ENCODE assay signal across 7 cellular contexts in the genomic region with DNA sequence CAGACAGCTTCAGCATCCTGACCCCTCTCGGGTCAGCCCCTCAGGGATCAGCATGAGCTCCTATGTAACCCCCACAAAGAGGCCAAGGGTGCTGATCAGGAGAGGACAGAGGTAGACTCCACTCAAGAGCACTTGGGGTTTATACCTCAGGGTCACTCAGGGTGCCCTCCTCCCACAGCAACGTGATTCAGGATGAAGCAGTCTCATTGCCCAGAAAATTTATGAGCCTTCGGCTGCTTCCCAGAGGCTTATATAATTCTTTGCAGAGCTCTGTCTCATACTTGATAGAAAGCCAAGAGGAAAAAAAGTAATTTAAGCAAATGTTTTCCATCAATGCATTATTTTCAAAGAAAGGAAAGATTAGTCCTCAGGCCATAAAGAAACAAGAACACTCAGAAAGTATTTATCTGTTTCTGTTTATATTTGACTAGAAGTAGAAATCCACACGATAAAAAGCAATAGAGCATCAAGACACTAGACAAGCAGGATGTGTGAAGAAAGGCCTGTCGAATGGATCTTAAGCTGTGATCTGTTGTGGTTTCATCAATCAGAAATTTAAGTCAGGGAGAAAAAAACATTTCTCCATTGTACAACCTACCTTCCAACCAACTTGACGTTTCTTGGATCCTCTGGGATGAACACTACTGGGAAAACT.
DNase-seq lines count a peak whose midpoint lies in the region; TF ChIP-seq lines count a peak whose summit lies in the region.
"Not testable (repeated sequence)": the region's sequence is repeated elsewhere in the genome, so short reads cannot be mapped to it uniquely, and the experiment has no call there.

No MANE protein-coding gene starts in this region.

- H2AFZ ChIP-seq in PC-9; osteoblast (ENCODE audit: low read length): not testable (repeated sequence)

- POLR2A ChIA-PET in PC-9 (lab: Charles Lee; ENCODE audit: unreplicated experiment), result not testable (repeated sequence)

- intact Hi-C loops in PC-9 (cut with micrococcal nuclease; ENCODE audit: unreplicated experiment), result not testable (repeated sequence)

- in situ Hi-C loops in astrocyte of the spinal cord (cut with HindIII; ENCODE audit: low sequenced_read_pairs), result not testable (repeated sequence)

- H3K27me3 ChIP-seq in BLaER1 treated with 17β-estradiol and CSF1 and Interleukin-3, amounts not matched to agents 10 nM and 100 nM; PC-9 (ENCODE audit: insufficient read depth, low read depth); osteoblast (ENCODE audit: insufficient read depth, low read length): not testable (repeated sequence)

- TF ChIP-seq CTCF in HFF-Myc (IDR thresholded peaks at IDR 0.05; ENCODE audit: low read depth, low read length, missing control alignments); PC-9 (conservative IDR thresholded peaks at IDR 0.05); astrocyte of the spinal cord (IDR thresholded peaks at IDR 0.05; ENCODE audit: low read depth, low read length); fibroblast of mammary gland (conservative IDR thresholded peaks at IDR 0.05; ENCODE audit: control insufficient read depth, insufficient read depth, low read depth, low read length); osteoblast (IDR thresholded peaks at IDR 0.05; ENCODE audit: extremely low read depth, low read depth, low read length): not testable (repeated sequence)

- H3K4me2 ChIP-seq in BLaER1 treated with 17β-estradiol and CSF1 and Interleukin-3, amounts not matched to agents 10 nM and 100 nM, result peak overlapping the region in 7 of 11 experiments; percentile 37 to 53 (median 42); a peak in 12 of 22 replicates
- H3K4me2 ChIP-seq in PC-9; osteoblast (ENCODE audit: insufficient read depth, low read length): not testable (repeated sequence)

- peaks cover 34% of the 10 kb centered on the region for H3F3A ChIP-seq in PC-9 (ENCODE audit: insufficient read depth, low read depth)

- H3K79me2 ChIP-seq in PC-9 (ENCODE audit: low read depth); osteoblast (ENCODE audit: insufficient read depth, low read length): not testable (repeated sequence)

- H3K9me3 ChIP-seq in BLaER1 treated with 17β-estradiol and CSF1 and Interleukin-3, amounts not matched to agents 10 nM and 100 nM (replicated peaks in 1 of 11); PC-9 (ENCODE audit: insufficient read depth, low read depth); osteoblast (ENCODE audit: low read depth, low read length): not testable (repeated sequence)

- H3K9ac ChIP-seq in BLaER1 treated with 17β-estradiol and CSF1 and Interleukin-3, amounts not matched to agents 10 nM and 100 nM, result not testable (repeated sequence)

- H3K9me2 ChIP-seq in PC-9 (ENCODE audit: insufficient read depth), result not testable (repeated sequence)

- BruUV-seq in PC-9 (replicated peaks; lab: Mats Ljungman, UMichigan), result not testable (repeated sequence)

- not testable (repeated sequence) for H4K20me1 ChIP-seq in BLaER1 treated with 17β-estradiol and CSF1 and Interleukin-3, amounts not matched to agents 10 nM and 100 nM; PC-9 (ENCODE audit: insufficient read depth); osteoblast (ENCODE audit: insufficient read depth, low read length)

- H3K36me3 ChIP-seq in BLaER1 treated with 17β-estradiol and CSF1 and Interleukin-3, amounts not matched to agents 10 nM and 100 nM; PC-9 (ENCODE audit: low read depth); osteoblast (ENCODE audit: insufficient read depth, low read length): not testable (repeated sequence)

- H3K4me1 ChIP-seq in BLaER1 treated with 17β-estradiol and CSF1 and Interleukin-3, amounts not matched to agents 10 nM and 100 nM, result peaks cover 0 to 31% (median 22%) of the 10 kb centered on the region in 10 experiments; a peak in 15 of 20 replicates
- peaks cover 73% of the 10 kb centered on the region for H3K4me1 ChIP-seq in PC-9 (replicated peaks; ENCODE audit: insufficient read depth)
- not testable (repeated sequence) for H3K4me1 ChIP-seq in osteoblast (ENCODE audit: insufficient read depth, low read length)

- CTCF ChIA-PET in PC-9 (lab: Charles Lee), result not testable (repeated sequence)

- H3K4me3 ChIP-seq in BLaER1 treated with 17β-estradiol and CSF1 and Interleukin-3, amounts not matched to agents 10 nM and 100 nM; HFF-Myc (replicated peaks; ENCODE audit: low read depth, low read length); PC-9; astrocyte of the spinal cord (ENCODE audit: low read depth, low read length); fibroblast of mammary gland (ENCODE audit: control insufficient read depth, low read depth, low read length); osteoblast (ENCODE audit: insufficient read depth, low read length): not testable (repeated sequence)

- peak overlapping the region in 1 of 11 experiments; percentile 33; a peak in 1 of 22 replicates for H3K27ac ChIP-seq in BLaER1 treated with 17β-estradiol and CSF1 and Interleukin-3, amounts not matched to agents 10 nM and 100 nM
- peak overlapping the region; percentile 93 for H3K27ac ChIP-seq in PC-9
- H3K27ac ChIP-seq in osteoblast (ENCODE audit: low read depth, low read length), result not testable (repeated sequence)

- DNase-seq in HFF-Myc (ENCODE audit: extremely low read depth, low read depth) (peak; percentile 82), PC-9 (peak in 1 of 2 experiments; percentile 83), astrocyte of the spinal cord (ENCODE audit: low read depth, low spot score) (peak; percentile 41), fibroblast of mammary gland (ENCODE audit: low read depth) (peak; percentile 81), kidney tubule cell (ENCODE audit: low spot score) (peak; percentile 9), osteoblast (ENCODE audit: insufficient read length, low spot score, missing footprints) (peak; percentile 27)
